Comparison of ENCODE assay signal across 2 cellular contexts in genomic region chr18:46334200-46334553, GRCh38.
TF ChIP-seq lines count a peak whose summit lies in the region.

No MANE protein-coding gene starts in this region.

TF ChIP-seq in GM23338, 12 proteins besides CTCF, POLR2A, EP300 and RAD21:
- TF ChIP-seq REST (IDR thresholded peaks at IDR 0.05; ENCODE audit: unreplicated experiment) (no peak), NANOG (IDR thresholded peaks at IDR 0.05; ENCODE audit: borderline replicate concordance) (no peak), ETS1 (IDR thresholded peaks at IDR 0.05) (no peak), ZNF462 (CRISPR knock-in tag; IDR thresholded peaks at IDR 0.05) (no peak), EZH2phosphoT487 (IDR thresholded peaks at IDR 0.05; ENCODE audit: unreplicated experiment) (no peak), ZNF331 (CRISPR knock-in tag; IDR thresholded peaks at IDR 0.05; ENCODE audit: low read depth) (no peak), CREB1 (CRISPR knock-in tag; IDR thresholded peaks at IDR 0.05; ENCODE audit: low read depth) (no peak), ZNF114 (CRISPR knock-in tag; IDR thresholded peaks at IDR 0.05) (no peak), JUNB (IDR thresholded peaks at IDR 0.05; ENCODE audit: unreplicated experiment) (no peak)

TF ChIP-seq in SK-N-SH, 30 proteins besides CTCF, POLR2A, EP300 and RAD21 (continued from another document):
- TF ChIP-seq USF2 (IDR thresholded peaks at IDR 0.05; ENCODE audit: borderline replicate concordance, low read depth, low read length) (no peak), IRF3 (IDR thresholded peaks at IDR 0.05; ENCODE audit: low read depth, low read length) (no peak), TAF1 (IDR thresholded peaks at IDR 0.05; ENCODE audit: borderline replicate concordance, low read depth, low read length) (no peak), CHD2 (IDR thresholded peaks at IDR 0.05; ENCODE audit: low read length, partially characterized antibody) (no peak), REST (IDR thresholded peaks at IDR 0.05; ENCODE audit: low read depth, low read length) (no peak), POLR2AphosphoS5 (IDR thresholded peaks at IDR 0.05; ENCODE audit: low read depth, low read length) (no peak), NRF1 (IDR thresholded peaks at IDR 0.05; ENCODE audit: low read depth, low read length) (no peak), JUND (IDR thresholded peaks at IDR 0.05) (no peak), SMC3 (IDR thresholded peaks at IDR 0.05; ENCODE audit: low read depth, low read length) (no peak), EZH2phosphoT487 (IDR thresholded peaks at IDR 0.05; ENCODE audit: borderline replicate concordance, low read depth) (no peak), MXI1 (IDR thresholded peaks at IDR 0.05; ENCODE audit: low read depth, low read length) (no peak)
